Comparison of ENCODE assay signal across 8 cellular contexts in the genomic region with DNA sequence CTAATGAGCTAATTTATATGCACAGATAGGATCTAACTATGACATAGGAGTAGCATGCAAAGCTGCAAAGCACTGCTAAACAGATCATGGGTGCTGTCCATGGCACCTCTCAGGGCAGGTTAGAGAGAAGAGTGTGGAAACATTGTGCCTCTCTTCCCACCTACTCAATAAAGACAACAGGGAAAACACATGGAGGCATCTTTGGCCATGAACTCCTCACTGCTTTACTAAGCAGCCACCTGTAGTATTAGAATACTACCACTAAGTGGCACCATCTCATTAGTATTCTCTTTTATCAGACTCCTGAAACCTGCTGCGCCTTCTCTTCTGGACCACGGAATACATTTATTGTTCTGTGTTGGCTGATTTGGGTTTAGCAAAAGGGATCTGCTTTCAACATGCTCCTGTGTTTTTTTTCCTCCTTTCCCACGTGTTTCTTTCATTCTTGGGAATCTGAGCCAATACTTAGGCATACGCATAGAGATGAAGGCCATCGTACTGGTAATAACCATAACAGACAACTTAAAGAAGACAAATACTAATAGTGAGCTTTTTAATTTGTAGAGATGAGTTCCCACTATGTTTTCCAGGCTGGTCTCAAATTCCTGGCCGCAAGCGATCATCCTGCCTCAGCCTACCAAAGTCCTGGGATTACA. TPM values are rescaled to one million over a fixed set of nuclear protein-coding genes. Genes with fewer than 3 reads are reported as not detected.
DNase-seq lines count a peak whose midpoint lies in the region; ATAC-seq and TF ChIP-seq lines count a peak whose summit lies in the region.

No MANE protein-coding gene starts in this region.

- H3K9me3 ChIP-seq in body of pancreas, result no peaks in the 10 kb centered on the region

- no peaks in the 10 kb centered on the region for H3K36me3 ChIP-seq in body of pancreas (replicated peaks in 1 of 2; ENCODE audit: insufficient read depth in 1 of 2, low read depth in 2 of 2)

- H3K27ac Mint-ChIP-seq in immature natural killer cell, result no peak overlapping the region
- H3K27ac Mint-ChIP-seq in stimulated activated naive CD8-positive, alpha-beta T cell treated with anti-CD3 and anti-CD28 coated beads, Interleukin-15, amount 100 ng/mL, for 72 hours, result no peak overlapping the region

- H3K4me3 ChIP-seq in body of pancreas, result no peak overlapping the region

- TF ChIP-seq CTCF in body of pancreas (IDR thresholded peaks at IDR 0.05), result peak; percentile 60 to 86 (median 77)

- no peaks in the 10 kb centered on the region for H3K4me1 ChIP-seq in body of pancreas

- 41% methylated on average over 7 of the region's 7 CpGs for WGBS in body of pancreas, 2 donors

- no peaks in the 10 kb centered on the region for H3K27me3 ChIP-seq in body of pancreas

- H3K4me1 Mint-ChIP-seq in immature natural killer cell, result peaks cover 4 to 9% of the 10 kb centered on the region in 2 donors
- peaks cover 7% of the 10 kb centered on the region for H3K4me1 Mint-ChIP-seq in stimulated activated naive CD8-positive, alpha-beta T cell treated with anti-CD3 and anti-CD28 coated beads, Interleukin-15, amount 100 ng/mL, for 72 hours

- intact Hi-C loops in body of pancreas (cut with DNase I), result loop anchor here (5.0 kb wide), 1 partner anchor 456 kb away; no protein-coding TSS in a partner anchor

- H3K4me3 Mint-ChIP-seq in immature natural killer cell, result no peak overlapping the region
- no peak overlapping the region for H3K4me3 Mint-ChIP-seq in stimulated activated naive CD8-positive, alpha-beta T cell treated with anti-CD3 and anti-CD28 coated beads, Interleukin-15, amount 100 ng/mL, for 72 hours

- ATAC-seq in GM21390 (IDR thresholded peaks at IDR 0.05; ENCODE audit: unreplicated experiment), result peak; percentile 90
- ATAC-seq in HG03558 (IDR thresholded peaks at IDR 0.05; ENCODE audit: extremely low read depth, unreplicated experiment), result peak; percentile 72
- peak; percentile 84 for ATAC-seq in body of pancreas
- ATAC-seq in stimulated activated naive CD8-positive, alpha-beta T cell treated with anti-CD3 and anti-CD28 coated beads, Interleukin-15, amount 100 ng/mL, for 72 hours, result peak; percentile 76

- H3K9me3 Mint-ChIP-seq in immature natural killer cell, result no peaks in the 10 kb centered on the region
- H3K9me3 Mint-ChIP-seq in stimulated activated naive CD8-positive, alpha-beta T cell treated with anti-CD3 and anti-CD28 coated beads, Interleukin-15, amount 100 ng/mL, for 72 hours, result no peaks in the 10 kb centered on the region

- no peaks in the 10 kb centered on the region for H3K36me3 Mint-ChIP-seq in immature natural killer cell

- DNase-seq in ELR (ENCODE audit: low read depth) (peak; percentile 72), NCI-H526 treated with DMSO at 0.1 percent for 48 hours (lab: John Stamatoyannopoulos, UW) (peak; percentile 72), body of pancreas (peak in 3 of 4 donors; percentile 30 to 48 (median 34)), immature natural killer cell (peak; percentile 51 to 59 (median 58))
- no peak for DNase-seq in stimulated activated naive CD8-positive, alpha-beta T cell treated with anti-CD3 and anti-CD28 coated beads, Interleukin-15, amount 100 ng/mL, for 72 hours
- DNase-seq in stimulated activated CD4-positive, alpha-beta T cell treated with anti-CD3 and anti-CD28 coated beads, Interleukin-4, amount 100 ng/mL, for 1 hour, result no peak

- no peak for TF ChIP-seq POLR2A in body of pancreas (IDR thresholded peaks at IDR 0.05)

- H3K27me3 Mint-ChIP-seq in immature natural killer cell (ENCODE audit: low read depth in 3 of 3), result peaks cover 0 to 6% (median 5%) of the 10 kb centered on the region in 3 donors
- no peaks in the 10 kb centered on the region for H3K27me3 Mint-ChIP-seq in stimulated activated naive CD8-positive, alpha-beta T cell treated with anti-CD3 and anti-CD28 coated beads, Interleukin-15, amount 100 ng/mL, for 72 hours

- H3K27ac ChIP-seq in body of pancreas, result no peak overlapping the region

RNA-seq across cellular contexts. Expression of gene HDDC2, which starts 9.4 kb away (rescaled TPM):
- total RNA-seq in body of pancreas, result 10 to 100 TPM; 36.8 to 42.5 TPM
- 100 to 1,000 TPM; 175 to 238 (median 228) TPM for polyA plus RNA-seq in immature natural killer cell

Comparison
In these comparisons a context has a peak if more than half of its experiments do, and no peak if none do; other contexts are left out.
1. DNase-seq: peak in ELR (single experiment), NCI-H526 treated with DMSO at 0.1 percent for 48 hours (single experiment), body of pancreas (3 of 4) and immature natural killer cell (3 of 3); none in stimulated activated naive CD8-positive, alpha-beta T cell treated with anti-CD3 and anti-CD28 coated beads, Interleukin-15, amount 100 ng/mL, for 72 hours (0 of 2) and stimulated activated CD4-positive, alpha-beta T cell treated with anti-CD3 and anti-CD28 coated beads, Interleukin-4, amount 100 ng/mL, for 1 hour (single experiment).
2. Peak in every context shown above with its lines, with median percentiles within 50 percentile points of each other: ATAC-seq.